ENCODE assay signal across 1 cellular context in genomic region chr3:32759342-32759741, GRCh38.
TF ChIP-seq lines count a peak whose summit lies in the region.

No MANE protein-coding gene starts in this region.

TF ChIP-seq in WTC11, 78 proteins besides CTCF, POLR2A, EP300 and RAD21 (continued from another document):
- TF ChIP-seq AFF4 (CRISPR knock-in tag; IDR thresholded peaks at IDR 0.05; ENCODE audit: borderline replicate concordance) (no peak), KAT7 (CRISPR knock-in tag; IDR thresholded peaks at IDR 0.05; ENCODE audit: borderline replicate concordance) (no peak), SMAD3 (CRISPR knock-in tag; IDR thresholded peaks at IDR 0.05; ENCODE audit: borderline replicate concordance) (no peak)
